10 cellular contexts compared by ENCODE assay signal in genomic region chr22:39252461-39253391, GRCh38. TPM values are rescaled to one million over a fixed set of nuclear protein-coding genes. Genes with fewer than 3 reads are reported as not detected.
DNase-seq lines count a peak whose midpoint lies in the region; ATAC-seq, FAIRE-seq and TF ChIP-seq lines count a peak whose summit lies in the region.
"Had no signal": no experiment of that assay in that cellular context is flagged by ENCODE, and none has a peak within 500 bp of the region (broad histone marks: within the 10 kb centered on the region; RNA-seq: fewer than 3 reads in every experiment).

No MANE protein-coding gene starts in this region.

- H3K9me2 ChIP-seq in GM23338 (ENCODE audit: insufficient read depth): no peaks in the 10 kb centered on the region

- H3K4me1 ChIP-seq in A549: peaks cover 41% of the 10 kb centered on the region
- H3K4me1 ChIP-seq in GM23338 (ENCODE audit: insufficient read depth): peaks cover 33% of the 10 kb centered on the region
- peaks cover 7% of the 10 kb centered on the region for H3K4me1 ChIP-seq in prostate gland (replicated peaks)

- H3K9me3 ChIP-seq in A549: no peaks in the 10 kb centered on the region
- no peaks in the 10 kb centered on the region for H3K9me3 ChIP-seq in prostate gland

- H3K79me2 ChIP-seq in GM23338 (replicated peaks; ENCODE audit: insufficient read depth): no peaks in the 10 kb centered on the region

- TF ChIP-seq POLR2A in A549 (IDR thresholded peaks at IDR 0.05; ENCODE audit: low read length) (no peak), prostate gland (IDR thresholded peaks at IDR 0.05) (no peak)

- H3K27ac ChIP-seq in A549: peak overlapping the region; percentile 78 to 91
- H3K27ac ChIP-seq in GM23338 (ENCODE audit: low read depth): no peak overlapping the region
- peak overlapping the region; percentile 44 for H3K27ac ChIP-seq in angular gyrus (ENCODE audit: low read depth, low read length)
- H3K27ac ChIP-seq in prostate gland: peak overlapping the region in 1 of 2 donors; percentile 30

- TF ChIP-seq RAD21 in A549 (conservative IDR thresholded peaks at IDR 0.05 in 1 of 2, IDR thresholded peaks at IDR 0.05 in 1 of 2): no peak

- peaks cover 29% of the 10 kb centered on the region for H3K27me3 Mint-ChIP-seq in GM23338 (ENCODE audit: insufficient read depth, low read depth, poor library complexity)
- peaks cover 17 to 29% (median 23%) of the 10 kb centered on the region in 3 donors for H3K27me3 Mint-ChIP-seq in immature natural killer cell (ENCODE audit: low read depth in 3 of 3)

- no peaks in the 10 kb centered on the region for H4K20me1 ChIP-seq in GM23338 (replicated peaks; ENCODE audit: insufficient read depth)

- H3K4me3 Mint-ChIP-seq in GM23338: no peak overlapping the region
- H3K4me3 Mint-ChIP-seq in immature natural killer cell: peak overlapping the region in 2 of 5 donors; percentile 9 to 36

- TF ChIP-seq EP300 in A549 (IDR thresholded peaks at IDR 0.05): no peak

- H3K36me3 Mint-ChIP-seq in GM23338 (ENCODE audit: low read depth): no peaks in the 10 kb centered on the region
- H3K36me3 Mint-ChIP-seq in immature natural killer cell: no peaks in the 10 kb centered on the region

- intact Hi-C loops in prostate gland (cut with DNase I): no loop called here

- H3K27ac Mint-ChIP-seq in GM23338 (no peak overlapping the region), immature natural killer cell (peak overlapping the region in 1 of 6 donors; percentile 56)

- CTCF ChIA-PET in A549 (lab: Yijun Ruan, JAX): interaction anchor here (0.8 to 2.9 kb wide), 8 partner anchors 9 to 275 kb away, joined by 3 to 16 read pairs (median 4); partner anchors contain the start of gene PDGFB

- POLR2A ChIA-PET in A549 (lab: Yijun Ruan, JAX): interaction anchor here (0.8 to 1.7 kb wide), 6 partner anchors 8 to 65 kb away, joined by 3 to 8 read pairs (median 4); partner anchors contain the start of gene PDGFB

- H3F3A ChIP-seq in GM23338 (replicated peaks; ENCODE audit: low read depth): 0 out of 2 replicates have a peak, but pooled peaks cover 3% of the 10 kb centered on the region

- WGBS in A549 (ENCODE audit: missing lambda C conversion rate): 20% methylated on average over 13 of the region's 21 CpGs
- WGBS in prostate gland: 26% methylated on average over 21 of the region's 21 CpGs

- H3K4me2 ChIP-seq in A549: peak overlapping the region; percentile 96
- H3K4me2 ChIP-seq in GM23338: peak overlapping the region; percentile 69

- FAIRE-seq in A549 (lab: Jason Lieb, UNC): no peak
- FAIRE-seq: GM18507 had no signal

- DNase-seq in A549 (ENCODE audit: low read depth in 1 of 2, low spot score in 1 of 2) (no peak), GM23338 (ENCODE audit: low spot score) (peak; percentile 72), left kidney (ENCODE audit: low read depth, low spot score) (peak; percentile 54), immature natural killer cell (no peak), NCI-H1930 (lab: John Stamatoyannopoulos, UW) (no peak), prostate gland (ENCODE audit: low spot score) (no peak)
- no peak for DNase-seq in stimulated activated CD4-positive, alpha-beta T cell treated with anti-CD3 and anti-CD28 coated beads, Interleukin-2, amount 100 ng/mL, for 48 hours
- DNase-seq: GOT3 had no signal

- peaks cover 42% of the 10 kb centered on the region for H3K4me1 Mint-ChIP-seq in GM23338
- peaks cover 10 to 16% of the 10 kb centered on the region in 2 donors for H3K4me1 Mint-ChIP-seq in immature natural killer cell

- ATAC-seq in A549 (peak; percentile 6 to 13; a peak in 4 of 6 replicates), GM23338 (no peak)

- no peak for TF ChIP-seq CTCF in A549 (IDR thresholded peaks at IDR 0.05)
- TF ChIP-seq CTCF in GM23338 (conservative IDR thresholded peaks at IDR 0.05; ENCODE audit: low read depth in 2 of 2): no peak
- no peak for TF ChIP-seq CTCF in prostate gland (IDR thresholded peaks at IDR 0.05)

- peaks cover 14% of the 10 kb centered on the region; the same call in 1 of the 2 replicates for H3K27me3 ChIP-seq in GM23338 (ENCODE audit: insufficient read depth)
- H3K27me3 ChIP-seq in prostate gland (replicated peaks; ENCODE audit: insufficient read depth): no peaks in the 10 kb centered on the region

- H3K36me3 ChIP-seq in GM23338 (ENCODE audit: insufficient read depth): no peaks in the 10 kb centered on the region
- H3K36me3 ChIP-seq in prostate gland: no peaks in the 10 kb centered on the region

- H3K4me3 ChIP-seq in A549 (peak overlapping the region; percentile 31; the same call in 2 of the 3 replicates), GM23338 (peak overlapping the region; percentile 32; the same call in 1 of the 2 replicates), prostate gland (no peak overlapping the region)

- no peaks in the 10 kb centered on the region for H3K9me3 Mint-ChIP-seq in GM23338
- peaks cover 0 to 1% (median 0%) of the 10 kb centered on the region in 6 donors for H3K9me3 Mint-ChIP-seq in immature natural killer cell

- H2AFZ ChIP-seq in GM23338: peak overlapping the region; percentile 80; the same call in 1 of the 2 replicates

TF ChIP-seq in A549, 52 proteins besides CTCF, POLR2A, EP300 and RAD21:
- no peak for TF ChIP-seq NFE2L2 (conservative IDR thresholded peaks at IDR 0.05; ENCODE audit: low read length)
- peak; percentile 57; the same call in 1 of the 2 replicates for TF ChIP-seq KDM1A (IDR thresholded peaks at IDR 0.05; ENCODE audit: low read depth)
- no peak for TF ChIP-seq USF2 (IDR thresholded peaks at IDR 0.05)
- TF ChIP-seq MAFK (IDR thresholded peaks at IDR 0.05; ENCODE audit: partially characterized antibody): no peak

TF ChIP-seq in GM23338, 12 proteins besides CTCF, POLR2A, EP300 and RAD21 (continues in another document):
- TF ChIP-seq ZNF331 (CRISPR knock-in tag; IDR thresholded peaks at IDR 0.05; ENCODE audit: low read depth) (no peak), STAT1 (IDR thresholded peaks at IDR 0.05; ENCODE audit: unreplicated experiment) (no peak), EZH2phosphoT487 (IDR thresholded peaks at IDR 0.05; ENCODE audit: unreplicated experiment) (no peak), JUNB (IDR thresholded peaks at IDR 0.05; ENCODE audit: unreplicated experiment) (no peak), ZNF114 (CRISPR knock-in tag; IDR thresholded peaks at IDR 0.05) (no peak), REST (IDR thresholded peaks at IDR 0.05; ENCODE audit: unreplicated experiment) (no peak), POLR2AphosphoS5 (IDR thresholded peaks at IDR 0.05; ENCODE audit: low read depth) (no peak), CREB1 (CRISPR knock-in tag; IDR thresholded peaks at IDR 0.05; ENCODE audit: low read depth) (no peak), NANOG (IDR thresholded peaks at IDR 0.05; ENCODE audit: borderline replicate concordance) (no peak), ETS1 (IDR thresholded peaks at IDR 0.05) (no peak), EZH2 (IDR thresholded peaks at IDR 0.05; ENCODE audit: low read depth, unreplicated experiment) (no peak)

RNA-seq across cellular contexts. Expression of gene PDGFB, which starts 7.9 kb away (rescaled TPM):
- polyA plus RNA-seq in A549 (2011; rRNA removed) (4.0 and 4.5 TPM in 2 replicates), A549 (2017; fragmentation: RNase III; extraction: RNeasy Plus Mini Kit Qiagen cat#74134 plus additional on column Dnase treatment) (2.1 to 3.3 TPM (median 3.0 TPM) in 3 replicates), GM23338 (2016; fragmentation: Nextera tagmentation; extraction: Ambion mirVana) (1.9 and 2.2 TPM in 2 replicates), immature natural killer cell (under 1 TPM in 2 of 3 donors, not detected in 1; 0.58 to 0.61 TPM)
- 4.0 and 5.2 TPM in 2 replicates for polyA plus RNA-seq in A549 (2012; cell fraction: cytosol; rRNA removed)
- 7.2 and 9.2 TPM in 2 replicates for polyA plus RNA-seq in A549 (2012; cell fraction: nucleus; rRNA removed)
- 3.2 and 4.7 TPM in 2 replicates for polyA minus RNA-seq in A549 (2011; rRNA and poly(A)+ RNA removed)
- 5.2 and 8.0 TPM in 2 replicates for total RNA-seq in GM23338 (2014; rRNA removed; shearing (Covaris generic))
- 10 to 100 TPM in 1 of 2 donors, 1 to 10 TPM in 1; 9.9 to 16.4 TPM for total RNA-seq in prostate gland

Comparison
In these comparisons a context has a peak if more than half of its experiments do, and no peak if none do; other contexts are left out.
1. DNase-seq: peak in GM23338 (single experiment) and left kidney (single experiment); none in A549 (0 of 2), immature natural killer cell (0 of 3), stimulated activated CD4-positive, alpha-beta T cell treated with anti-CD3 and anti-CD28 coated beads, Interleukin-2, amount 100 ng/mL, for 48 hours (0 of 2), NCI-H1930 (0 of 2) and prostate gland (single experiment).
2. H3K4me3 ChIP-seq: peak in A549 (single experiment) and GM23338 (single experiment); none in prostate gland (0 of 2).